In genomic region chr1:167225920-167226319, GRCh38 we compare ENCODE assay signal across 18 cellular contexts. TPM values are rescaled to one million over a fixed set of nuclear protein-coding genes. Genes with fewer than 3 reads are reported as not detected.
A peak's percentile ranks its signal among the peaks of the same experiment; 100 is the strongest.
DNase-seq lines count a peak whose midpoint lies in the region; ATAC-seq, FAIRE-seq and TF ChIP-seq lines count a peak whose summit lies in the region.
"Had no signal": no experiment of that assay in that cellular context is flagged by ENCODE, and none has a peak within 500 bp of the region (broad histone marks: within the 10 kb centered on the region; RNA-seq: fewer than 3 reads in every experiment).

No MANE protein-coding gene starts in this region.

- H3K36me3 Mint-ChIP-seq in astrocyte (ENCODE audit: low read depth, unreplicated experiment) (no peaks in the 10 kb centered on the region), Caco-2 (ENCODE audit: insufficient read depth, unreplicated experiment) (peaks cover 10% of the 10 kb centered on the region)
- peaks cover 0 to 6% of the 10 kb centered on the region in 2 donors for H3K36me3 Mint-ChIP-seq in activated naive CD4-positive, alpha-beta T cell treated with anti-CD3 and anti-CD28 coated beads, Interleukin-2, amount 50 U/mL, for 72 hours

- CTCF ChIA-PET in Caco-2 (lab: Charles Lee), result no interaction called here

- H3K4me3 Mint-ChIP-seq in astrocyte (ENCODE audit: unreplicated experiment), result no peak overlapping the region
- H3K4me3 Mint-ChIP-seq in Caco-2 (ENCODE audit: unreplicated experiment), result no peak overlapping the region

- POLR2A ChIA-PET in Caco-2 (lab: Charles Lee), result no interaction called here

- H3K4me1 ChIP-seq in HUES48 (ENCODE audit: control insufficient read depth, insufficient read depth, low read length) (peaks cover 83% of the 10 kb centered on the region), astrocyte (ENCODE audit: insufficient read depth, low read length) (peaks cover 8% of the 10 kb centered on the region), Caco-2 (peaks cover 38% of the 10 kb centered on the region)

- H3K9me3 Mint-ChIP-seq in astrocyte (ENCODE audit: unreplicated experiment) (no peaks in the 10 kb centered on the region), Caco-2 (ENCODE audit: unreplicated experiment) (no peaks in the 10 kb centered on the region)
- no peaks in the 10 kb centered on the region for H3K9me3 Mint-ChIP-seq in activated naive CD4-positive, alpha-beta T cell treated with anti-CD3 and anti-CD28 coated beads, Interleukin-2, amount 50 U/mL, for 72 hours

- H3K4me3 ChIP-seq in HUES48 (ENCODE audit: low read depth, low read length), result peak overlapping the region; percentile 48
- no peak overlapping the region for H3K4me3 ChIP-seq in astrocyte (ENCODE audit: insufficient read depth, low read depth, low read length)
- no peak overlapping the region for H3K4me3 ChIP-seq in Caco-2 (ENCODE audit: low read depth, low read length)
- H3K4me3 ChIP-seq: A549, SK-N-MC had no signal

- H3K27ac Mint-ChIP-seq in astrocyte (ENCODE audit: unreplicated experiment) (peak overlapping the region; percentile 51), Caco-2 (ENCODE audit: unreplicated experiment) (no peak overlapping the region)
- H3K27ac Mint-ChIP-seq in activated naive CD4-positive, alpha-beta T cell treated with anti-CD3 and anti-CD28 coated beads, Interleukin-2, amount 50 U/mL, for 72 hours, result no peak overlapping the region

- no peak overlapping the region for H3K4me2 ChIP-seq in astrocyte (ENCODE audit: low read length)
- H3K4me2 ChIP-seq: A549 had no signal

- FAIRE-seq in D721Med (lab: Jason Lieb, UNC), result no peak
- FAIRE-seq in astrocyte (lab: Jason Lieb, UNC), result no peak
- peak; percentile 27 for FAIRE-seq in islet of Langerhans (lab: Jason Lieb, UNC)
- FAIRE-seq: A549 had no signal

- peaks cover 89% of the 10 kb centered on the region for H3K79me2 ChIP-seq in astrocyte (ENCODE audit: insufficient read depth, low read length)

- peaks cover 55% of the 10 kb centered on the region for H4K20me1 ChIP-seq in astrocyte (ENCODE audit: insufficient read depth, low read length)

- no peaks in the 10 kb centered on the region for H3K36me3 ChIP-seq in HUES48 (ENCODE audit: control insufficient read depth, insufficient read depth, low read length)
- no peaks in the 10 kb centered on the region for H3K36me3 ChIP-seq in astrocyte (ENCODE audit: insufficient read depth, low read length)
- H3K36me3 ChIP-seq in Caco-2 (ENCODE audit: control insufficient read depth, insufficient read depth, low read length), result no peaks in the 10 kb centered on the region

- no peak for ATAC-seq in activated naive CD4-positive, alpha-beta T cell treated with anti-CD3 and anti-CD28 coated beads, Interleukin-2, amount 50 U/mL, for 72 hours
- ATAC-seq: A549, Panc1, Right ventricle myocardium inferior had no signal

- intact Hi-C loops in Caco-2 (cut with micrococcal nuclease; ENCODE audit: unreplicated experiment), result no loop called here

- H3K27me3 Mint-ChIP-seq in astrocyte (ENCODE audit: low read depth, unreplicated experiment) (no peaks in the 10 kb centered on the region), Caco-2 (ENCODE audit: insufficient read depth, unreplicated experiment) (no peaks in the 10 kb centered on the region)

- BruUV-seq in Caco-2 (replicated peaks; lab: Mats Ljungman, UMichigan), result no TSS peak

- H3K4me1 Mint-ChIP-seq in astrocyte (ENCODE audit: low read depth, unreplicated experiment), result peaks cover 27% of the 10 kb centered on the region
- peaks cover 21% of the 10 kb centered on the region for H3K4me1 Mint-ChIP-seq in Caco-2 (ENCODE audit: low read depth, unreplicated experiment)

- no peaks in the 10 kb centered on the region for H3K9me3 ChIP-seq in HUES48 (ENCODE audit: control insufficient read depth, insufficient read depth, low read length)
- no peaks in the 10 kb centered on the region for H3K9me3 ChIP-seq in astrocyte (ENCODE audit: insufficient read depth, low read depth, low read length)
- no peaks in the 10 kb centered on the region for H3K9me3 ChIP-seq in Caco-2
- H3K9me3 ChIP-seq: A549 had no signal

- DNase-seq in D721Med (ENCODE audit: insufficient read length, low spot score), result no peak
- no peak for DNase-seq in astrocyte (ENCODE audit: low read depth)
- DNase-seq in Caco-2, result no peak
- no peak for DNase-seq in cortex of kidney (lab: John Stamatoyannopoulos, UW)
- no peak for DNase-seq in activated naive CD4-positive, alpha-beta T cell treated with anti-CD3 and anti-CD28 coated beads, Interleukin-2, amount 50 U/mL, for 72 hours (ENCODE audit: low spot score in 2 of 2)
- DNase-seq: C1 segment of cervical spinal cord, DMS53, IMR-90, NCI-H1417, NCI-H187 treated with DMSO at 0.1 percent for 48 hours, NCI-H446 treated with DMSO at 0.1 percent for 48 hours, NCI-H748 treated with DMSO at 0.1 percent for 48 hours had no signal

- H3K9ac ChIP-seq in HUES48 (ENCODE audit: low read depth, low read length) (no peak overlapping the region; the same call in 1 of the 2 replicates), astrocyte (ENCODE audit: low read length) (no peak overlapping the region)

- no peaks in the 10 kb centered on the region for H3K27me3 ChIP-seq in HUES48 (ENCODE audit: control insufficient read depth, insufficient read depth, low read length)
- H3K27me3 ChIP-seq in astrocyte (ENCODE audit: insufficient read depth, low read length), result no peaks in the 10 kb centered on the region
- no peaks in the 10 kb centered on the region for H3K27me3 ChIP-seq in Caco-2 (replicated peaks; ENCODE audit: control insufficient read depth, insufficient read depth, low read length)

- TF ChIP-seq CTCF in D721Med (IDR thresholded peaks at IDR 0.05; ENCODE audit: insufficient read depth, missing control alignments) (peak; percentile 29), astrocyte (IDR thresholded peaks at IDR 0.05; ENCODE audit: insufficient read depth, low read depth, low read length) (no peak), Caco-2 (IDR thresholded peaks at IDR 0.05; ENCODE audit: insufficient read depth in 1 of 2, low read depth in 1 of 2, low read length in 1 of 2, severe bottlenecking in 1 of 2, unreplicated experiment in 1 of 2) (no peak)

- H3K27ac ChIP-seq in HUES48 (ENCODE audit: low read depth, low read length) (peak overlapping the region; percentile 57), astrocyte (ENCODE audit: low read depth, low read length) (no peak overlapping the region)
- H3K27ac ChIP-seq: A549, SK-N-MC had no signal

- H2AFZ ChIP-seq in astrocyte (ENCODE audit: low read depth, low read length), result no peak overlapping the region

RNA-seq across cellular contexts. Expression of gene POU2F1, which starts 5.2 kb away (rescaled TPM):
- 21.5 and 21.7 TPM in 2 replicates for total RNA-seq in astrocyte
- 28.3 and 29.6 TPM in 2 replicates for total RNA-seq in Caco-2 (2022)
- 10 to 100 TPM; 32.0 to 32.1 TPM for total RNA-seq in activated naive CD4-positive, alpha-beta T cell treated with anti-CD3 and anti-CD28 coated beads, Interleukin-2, amount 50 U/mL, for 72 hours
